1 cellular context compared by ENCODE assay signal in genomic region chr2:62817995-62818713, GRCh38.
TF ChIP-seq lines count a peak whose summit lies in the region.

No MANE protein-coding gene starts in this region.

TF ChIP-seq in IMR-90, 13 proteins besides CTCF, POLR2A, EP300 and RAD21 (continued from another document):
- TF ChIP-seq NFE2L2 (IDR thresholded peaks at IDR 0.05; ENCODE audit: low read depth, low read length): no peak
- no peak for TF ChIP-seq MAFK (IDR thresholded peaks at IDR 0.05; ENCODE audit: low read depth, low read length)
- TF ChIP-seq MAZ (IDR thresholded peaks at IDR 0.05; ENCODE audit: borderline replicate concordance, low read depth, low read length): no peak
